In genomic region chr19:17292301-17293074, GRCh38 we compare ENCODE assay signal across 8 cellular contexts. TPM values are rescaled to one million over a fixed set of nuclear protein-coding genes. Genes with fewer than 3 reads are reported as not detected.
DNase-seq lines count a peak whose midpoint lies in the region; ATAC-seq and TF ChIP-seq lines count a peak whose summit lies in the region.

No MANE protein-coding gene starts in this region.

- peaks cover 10 to 12% (median 11%) of the 10 kb centered on the region in 3 experiments for H3K36me3 Mint-ChIP-seq in H9 (ENCODE audit: insufficient read depth in 1 of 3, low read depth in 3 of 3)
- no peaks in the 10 kb centered on the region for H3K36me3 Mint-ChIP-seq in activated CD4-positive, alpha-beta T cell treated with anti-CD3 and anti-CD28 coated beads, Interleukin-2, amount 10 ng/mL, durations not matched to agents 7 days and 5 days (ENCODE audit: low read depth)

- DNase-seq in GM06990 (ENCODE audit: extremely low read depth, insufficient read length) (peak; percentile 82), H9 (peak; percentile 95), NCI-H146 treated with DMSO at 0.1 percent for 48 hours (lab: John Stamatoyannopoulos, UW; ENCODE audit: unreplicated experiment) (peak; percentile 86), dermis blood vessel endothelial cell (peak; percentile 92), lower leg skin (ENCODE audit: low spot score in 2 of 2) (peak; percentile 65 to 93)
- peak; percentile 85 for DNase-seq in activated CD4-positive, alpha-beta T cell treated with anti-CD3 and anti-CD28 coated beads, Interleukin-2, amount 10 ng/mL, durations not matched to agents 7 days and 5 days
- DNase-seq in stimulated activated CD4-positive, alpha-beta T cell treated with anti-CD3 and anti-CD28 coated beads, TNF-alpha, amount 100 ng/mL, for 4 hours (ENCODE audit: low read depth in 3 of 3), result peak; percentile 55 to 68 (median 59)

- H3K36me3 ChIP-seq in GM06990 (ENCODE audit: control insufficient read depth, insufficient read depth, low read length), result no peaks in the 10 kb centered on the region

- H2BK20ac ChIP-seq in H9 (ENCODE audit: low read depth, low read length, poor library complexity, severe bottlenecking), result no peak overlapping the region

- peak overlapping the region; percentile 76 for H3K14ac ChIP-seq in H9 (ENCODE audit: insufficient read depth, low read length)

- peak overlapping the region; percentile 64 for H3K18ac ChIP-seq in H9 (ENCODE audit: insufficient read length, low read depth, low read length)

- H3K4me3 Mint-ChIP-seq in H9, result peak overlapping the region; percentile 80 to 89
- peak overlapping the region; percentile 83 for H3K4me3 Mint-ChIP-seq in activated CD4-positive, alpha-beta T cell treated with anti-CD3 and anti-CD28 coated beads, Interleukin-2, amount 10 ng/mL, durations not matched to agents 7 days and 5 days

- no peak overlapping the region for H3K23ac ChIP-seq in H9 (ENCODE audit: insufficient read length, low read depth, low read length)

- no peak overlapping the region for H3K56ac ChIP-seq in H9 (ENCODE audit: insufficient read length, low read depth, low read length)

- no peaks in the 10 kb centered on the region for H4K20me1 ChIP-seq in H9 (ENCODE audit: control insufficient read depth, insufficient read depth, insufficient read length)

- CTCF ChIA-PET in activated CD4-positive, alpha-beta T cell treated with anti-CD3 and anti-CD28 coated beads, Interleukin-2, amount 10 ng/mL, durations not matched to agents 7 days and 5 days (lab: Charles Lee), result interaction anchor here (0.7 to 4.6 kb wide), 12 partner anchors 9 to 1127 kb away, joined by 3 to 23 read pairs (median 4); partner anchors contain the start of genes ABHD8, ANKLE1, MRPL34 and SSBP4

- H3K27me3 Mint-ChIP-seq in H9 (ENCODE audit: low read depth), result peaks cover 2% of the 10 kb centered on the region; the same call in 1 of the 2 replicates
- H3K27me3 Mint-ChIP-seq in activated CD4-positive, alpha-beta T cell treated with anti-CD3 and anti-CD28 coated beads, Interleukin-2, amount 10 ng/mL, durations not matched to agents 7 days and 5 days, result peaks cover 3% of the 10 kb centered on the region

- no peak overlapping the region for H2BK15ac ChIP-seq in H9 (ENCODE audit: low read depth, low read length)

- H3K4ac ChIP-seq in H9 (ENCODE audit: low read depth, low read length), result no peak overlapping the region

- no peak overlapping the region for H4K5ac ChIP-seq in H9 (ENCODE audit: insufficient read length, low read depth, low read length)

- H3K9ac ChIP-seq in H9 (ENCODE audit: extremely low read depth, insufficient read length, low read length), result peak overlapping the region; percentile 27

- no peaks in the 10 kb centered on the region for H3K23me2 ChIP-seq in H9 (ENCODE audit: insufficient read length, low read depth, low read length, poor library complexity, severe bottlenecking)

- peaks cover 5 to 21% of the 10 kb centered on the region in 2 experiments; a peak in 2 of 4 replicates for H3K4me1 Mint-ChIP-seq in H9
- peaks cover 11% of the 10 kb centered on the region for H3K4me1 Mint-ChIP-seq in activated CD4-positive, alpha-beta T cell treated with anti-CD3 and anti-CD28 coated beads, Interleukin-2, amount 10 ng/mL, durations not matched to agents 7 days and 5 days

- peak overlapping the region; percentile 96 to 98 (median 96) for H3K27ac Mint-ChIP-seq in H9
- peak overlapping the region; percentile 85 for H3K27ac Mint-ChIP-seq in activated CD4-positive, alpha-beta T cell treated with anti-CD3 and anti-CD28 coated beads, Interleukin-2, amount 10 ng/mL, durations not matched to agents 7 days and 5 days

- no peak for ATAC-seq in HG03378 (IDR thresholded peaks at IDR 0.05; ENCODE audit: unreplicated experiment)

- H4K91ac ChIP-seq in H9 (ENCODE audit: insufficient read length, low read depth, low read length), result no peak overlapping the region

- H3K9me3 Mint-ChIP-seq in H9, result no peaks in the 10 kb centered on the region
- no peaks in the 10 kb centered on the region for H3K9me3 Mint-ChIP-seq in activated CD4-positive, alpha-beta T cell treated with anti-CD3 and anti-CD28 coated beads, Interleukin-2, amount 10 ng/mL, durations not matched to agents 7 days and 5 days

- no peaks in the 10 kb centered on the region for H3K79me2 ChIP-seq in H9 (ENCODE audit: insufficient read depth, low read length)

- no peak overlapping the region for H3T11ph ChIP-seq in H9 (ENCODE audit: low read length)

- WGBS in H9 (ENCODE audit: extremely low coverage, insufficient read length, low lambda C conversion rate), result no CpG with 5 or more reads among the region's 46 CpGs
- WGBS in lower leg skin, 2 donors, result 0 to 3% methylated on average over 18 to 21 of the region's 46 CpGs

- H3K27me3 ChIP-seq in GM06990 (replicated peaks; ENCODE audit: control insufficient read depth, insufficient read depth, low read length), result no peaks in the 10 kb centered on the region
- no peaks in the 10 kb centered on the region for H3K27me3 ChIP-seq in H9 (ENCODE audit: insufficient read depth, low read length)

- no peaks in the 10 kb centered on the region; the same call in 1 of the 2 replicates for H3K4me1 ChIP-seq in H9 (ENCODE audit: insufficient read depth, low read length)

- peak overlapping the region; percentile 78 for H3K4me2 ChIP-seq in H9 (ENCODE audit: insufficient read depth, insufficient read length, low read length)

- no peaks in the 10 kb centered on the region for H3K9me3 ChIP-seq in H9 (ENCODE audit: control insufficient read depth, low read depth, low read length)

- H2BK5ac ChIP-seq in H9 (ENCODE audit: insufficient read length, low read length), result no peak overlapping the region

- no peak overlapping the region for H4K8ac ChIP-seq in H9 (replicated peaks; ENCODE audit: insufficient read length, low read depth, low read length)

- no peak overlapping the region for H2AK5ac ChIP-seq in H9 (ENCODE audit: insufficient read length, low read length)

- no peak overlapping the region for H2BK120ac ChIP-seq in H9 (ENCODE audit: low read depth, low read length, poor library complexity, severe bottlenecking)

- no peaks in the 10 kb centered on the region for H3K79me1 ChIP-seq in H9 (ENCODE audit: insufficient read depth, low read depth, low read length, poor library complexity, severe bottlenecking)

- TF ChIP-seq CTCF in GM06990 (IDR thresholded peaks at IDR 0.05; ENCODE audit: insufficient read depth, low read length, poor library complexity, severe bottlenecking), result peak; percentile 81
- TF ChIP-seq CTCF in H9 (conservative IDR thresholded peaks at IDR 0.05), result peak; percentile 71
- no peak for TF ChIP-seq CTCF in lower leg skin (IDR thresholded peaks at IDR 0.05)

- H2BK12ac ChIP-seq in H9 (ENCODE audit: insufficient read length, low read depth, low read length), result no peak overlapping the region

- peak overlapping the region; percentile 71 for H3K4me3 ChIP-seq in GM06990 (replicated peaks; ENCODE audit: low read depth, low read length)
- H3K4me3 ChIP-seq in lower leg skin (ENCODE audit: low read depth, poor library complexity, severe bottlenecking), result peak overlapping the region; percentile 6

- H2AFZ ChIP-seq in H9 (ENCODE audit: low read length), result no peak overlapping the region

- intact Hi-C loops in lower leg skin (cut with DNase I; ENCODE audit: low total_unique reads), result loop anchor here (10.0 kb wide), 1 partner anchor 92 kb away; no protein-coding TSS in a partner anchor

- no peak overlapping the region for H3K27ac ChIP-seq in H9 (ENCODE audit: insufficient read length, low read depth, low read length)

- no peak for TF ChIP-seq POLR2A in lower leg skin (IDR thresholded peaks at IDR 0.05)

- POLR2A ChIA-PET in activated CD4-positive, alpha-beta T cell treated with anti-CD3 and anti-CD28 coated beads, Interleukin-2, amount 10 ng/mL, durations not matched to agents 7 days and 5 days (lab: Charles Lee), result interaction anchor here (0.9 kb wide), 1 partner anchor 113 kb away, joined by 3 read pairs; no protein-coding TSS in a partner anchor

RNA-seq across cellular contexts. Expression of gene ABHD8, which starts 10.7 kb away (rescaled TPM):
- total RNA-seq in H9 (2021) (11.7 and 12.8 TPM in 2 replicates), dermis blood vessel endothelial cell (9.5 and 11.7 TPM in 2 replicates), lower leg skin (10 to 100 TPM; 20.2 to 34.9 (median 27.7) TPM)
- 10 to 100 TPM in 1 of 2 experiments, 1 to 10 TPM in 1; 9.3 to 10.1 TPM for total RNA-seq in activated CD4-positive, alpha-beta T cell treated with anti-CD3 and anti-CD28 coated beads, Interleukin-2, amount 10 ng/mL, durations not matched to agents 7 days and 5 days

RNA-seq across cellular contexts. Expression of gene ANKLE1, which starts 10.8 kb away (rescaled TPM):
- 15.0 and 16.5 TPM in 2 replicates for total RNA-seq in H9 (2021)
- 1 to 10 TPM; 1.7 to 1.9 TPM for total RNA-seq in activated CD4-positive, alpha-beta T cell treated with anti-CD3 and anti-CD28 coated beads, Interleukin-2, amount 10 ng/mL, durations not matched to agents 7 days and 5 days
- total RNA-seq in dermis blood vessel endothelial cell, result 0.68 and 1.5 TPM in 2 replicates
- total RNA-seq in lower leg skin, result 1 to 10 TPM in 1 of 4 donors, under 1 TPM in 3; 0.07 to 1.1 (median 0.36) TPM

RNA-seq across cellular contexts. Expression of gene MRPL34, which starts 13.2 kb away (rescaled TPM):
- 84.6 and 93.6 TPM in 2 replicates for total RNA-seq in H9 (2021)
- 10 to 100 TPM; 79.5 to 80.8 TPM for total RNA-seq in activated CD4-positive, alpha-beta T cell treated with anti-CD3 and anti-CD28 coated beads, Interleukin-2, amount 10 ng/mL, durations not matched to agents 7 days and 5 days
- 40.1 and 52.4 TPM in 2 replicates for total RNA-seq in dermis blood vessel endothelial cell
- 100 to 1,000 TPM in 3 of 4 donors, 10 to 100 TPM in 1; 88.4 to 228 (median 131) TPM for total RNA-seq in lower leg skin

RNA-seq across cellular contexts. Expression of gene DDA1, which starts 16.9 kb away (rescaled TPM):
- total RNA-seq in H9 (2021) (42.3 and 45.7 TPM in 2 replicates), dermis blood vessel endothelial cell (20.9 and 39.3 TPM in 2 replicates), lower leg skin (10 to 100 TPM; 16.4 to 30.7 (median 26.3) TPM)
- total RNA-seq in activated CD4-positive, alpha-beta T cell treated with anti-CD3 and anti-CD28 coated beads, Interleukin-2, amount 10 ng/mL, durations not matched to agents 7 days and 5 days, result 10 to 100 TPM; 39.5 to 45.3 TPM

RNA-seq across cellular contexts. Expression of gene BABAM1, which starts 25.2 kb away (rescaled TPM):
- total RNA-seq in H9 (2021) (125 and 130 TPM in 2 replicates), dermis blood vessel endothelial cell (98.2 and 137 TPM in 2 replicates), lower leg skin (10 to 100 TPM; 48.3 to 61.2 (median 59.6) TPM)
- total RNA-seq in activated CD4-positive, alpha-beta T cell treated with anti-CD3 and anti-CD28 coated beads, Interleukin-2, amount 10 ng/mL, durations not matched to agents 7 days and 5 days, result 100 to 1,000 TPM; 111 to 113 TPM

Comparison
In these comparisons a context has a peak if more than half of its experiments do, and no peak if none do; other contexts are left out.
1. CTCF ChIP-seq: peak in GM06990 (single experiment) and H9 (single experiment); none in lower leg skin (0 of 3).
2. Peak in every context shown above with its lines, with median percentiles within 50 percentile points of each other: DNase-seq.